ENCODE assay signal across 27 cellular contexts in the genomic region with DNA sequence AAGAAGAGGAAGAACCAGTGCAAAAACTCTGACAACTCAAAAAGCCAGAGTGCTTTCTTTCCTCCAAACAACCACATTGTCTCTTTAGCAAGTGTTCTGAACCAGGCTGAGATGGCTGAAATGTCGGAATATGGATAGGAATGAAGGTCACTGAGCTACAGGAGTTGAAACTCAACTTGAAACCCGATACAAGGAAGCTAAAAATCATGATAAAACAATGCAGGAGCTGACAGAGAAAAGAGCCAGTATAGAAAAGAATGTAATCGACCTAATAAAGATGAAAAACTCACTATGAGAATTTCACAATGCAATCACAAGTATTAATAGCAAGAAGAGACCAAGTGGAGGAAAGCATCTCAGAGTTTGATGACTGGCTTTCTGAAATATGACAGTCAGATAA.
"Had no signal": no experiment of that assay in that cellular context is flagged by ENCODE, and none has a peak within 500 bp of the region (broad histone marks: within the 10 kb centered on the region; RNA-seq: fewer than 3 reads in every experiment).

No MANE protein-coding gene starts in this region.

- H3K27ac ChIP-seq: colonic mucosa, pancreas, right atrium auricular region, stomach, thyroid gland, upper lobe of left lung, vagina, VCaP had no signal

- H3K9me3 ChIP-seq: colonic mucosa, pancreas, right atrium auricular region, thyroid gland, upper lobe of left lung, vagina had no signal

- DNase-seq: activated CD4-positive, alpha-beta T cell treated with anti-CD3 and anti-CD28 coated beads for 4 hours; activated CD4-positive, alpha-beta T cell treated with anti-CD3 and anti-CD28 coated beads, Interleukin-2, amount 50 U/mL, for 48 hours; activated CD8-positive, alpha-beta memory T cell treated with anti-CD3 and anti-CD28 coated beads for 24 hours; activated gamma-delta T cell treated with Interleukin-2 at 50 U/mL for 16 hours; activated naive CD4-positive, alpha-beta T cell treated with anti-CD3 and anti-CD28 coated beads, Interleukin-2, amount 50 U/mL, for 16 hours; anterior cingulate cortex; colonic mucosa; effector CD8-positive, alpha-beta T cell; head of caudate nucleus; hippocampal formation; kidney; left colon; mammary epithelial cell; pancreas; stimulated activated CD4-positive, alpha-beta T cell treated with anti-CD3 and anti-CD28 coated beads, Interleukin-1b, Interleukin-23, amount 100 ng/mL, for 48 hours; stimulated activated CD4-positive, alpha-beta T cell treated with anti-CD3 and anti-CD28 coated beads, Interleukin-4, amount 100 ng/mL, for 4 hours; stimulated activated CD8-positive, alpha-beta memory T cell treated with anti-CD3 and anti-CD28 coated beads, Interleukin-4, amount 100 ng/mL, for 48 hours; stimulated activated naive B cell treated with anti-CD40 and anti-IgM and Interleukin-4, amounts not matched to agents 10 μg/mL and 1 μg/mL and 100 μg/mL, for 72 hours; stomach; T-helper 9 cell; thyroid gland; upper lobe of left lung had no signal

- H3K27ac Mint-ChIP-seq: activated T-helper 17 cell treated with anti-CD3 and anti-CD28 coated beads, Interleukin-2, amount 50 U/mL, for 72 hours; stimulated activated naive B cell treated with anti-CD40 and anti-IgM and Interleukin-4, amounts not matched to agents 10 μg/mL and 1 μg/mL and 100 μg/mL, for 72 hours had no signal

- H3K4me2 ChIP-seq: smooth muscle cell had no signal

- H3K4me3 ChIP-seq: colonic mucosa, pancreas, right atrium auricular region, smooth muscle cell, stomach, thyroid gland, upper lobe of left lung, vagina had no signal

- ATAC-seq: activated T-helper 17 cell treated with anti-CD3 and anti-CD28 coated beads, Interleukin-2, amount 50 U/mL, for 72 hours; left colon; pancreas; stimulated activated naive B cell treated with anti-CD40 and anti-IgM and Interleukin-4, amounts not matched to agents 10 μg/mL and 1 μg/mL and 100 μg/mL, for 72 hours had no signal

- H3K4me1 ChIP-seq: colonic mucosa, right atrium auricular region, stomach, thyroid gland, upper lobe of left lung, vagina had no signal

- H3K4me3 Mint-ChIP-seq: activated T-helper 17 cell treated with anti-CD3 and anti-CD28 coated beads, Interleukin-2, amount 50 U/mL, for 72 hours; stimulated activated naive B cell treated with anti-CD40 and anti-IgM and Interleukin-4, amounts not matched to agents 10 μg/mL and 1 μg/mL and 100 μg/mL, for 72 hours had no signal

- H3K27me3 ChIP-seq: colonic mucosa, pancreas, right atrium auricular region, stomach, thyroid gland, upper lobe of left lung, vagina had no signal

- H3K36me3 ChIP-seq: colonic mucosa, pancreas, right atrium auricular region, stomach, thyroid gland, upper lobe of left lung, vagina had no signal

- H3K27me3 Mint-ChIP-seq: activated T-helper 17 cell treated with anti-CD3 and anti-CD28 coated beads, Interleukin-2, amount 50 U/mL, for 72 hours had no signal
